In the genomic region with DNA sequence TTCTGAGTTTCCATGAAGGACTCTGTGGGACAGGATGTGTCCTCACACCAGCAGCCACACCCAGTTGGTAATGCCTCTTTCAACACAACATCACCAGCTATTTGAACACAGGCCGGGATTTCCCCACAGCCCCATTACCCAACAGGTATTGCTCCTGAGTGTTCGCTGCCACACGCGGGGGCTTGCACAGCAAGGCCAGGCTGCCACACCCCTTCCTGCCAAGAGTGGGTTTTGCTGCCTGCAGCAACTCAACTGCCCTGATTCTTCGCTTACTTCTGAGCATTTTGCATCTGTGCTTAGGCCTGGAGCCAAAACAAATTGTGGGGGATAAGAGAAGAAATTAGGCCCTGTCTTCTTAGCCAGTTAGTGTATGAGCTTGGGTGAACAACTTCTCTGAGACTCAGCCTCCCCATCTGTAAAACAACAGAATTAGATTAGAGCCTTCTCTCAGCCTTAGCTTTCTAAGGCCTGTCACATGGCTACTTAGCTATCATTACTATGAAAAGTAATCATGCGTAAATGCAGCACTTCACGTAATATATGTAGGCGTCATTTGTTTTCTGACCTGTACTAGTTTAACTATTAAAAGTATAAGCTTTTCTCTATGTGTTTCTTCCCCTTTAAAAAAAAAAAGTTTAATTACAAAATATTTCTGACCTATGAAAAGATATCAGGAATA, we compare ENCODE assay signal across 1 cellular context.
TF ChIP-seq lines count a peak whose summit lies in the region.

No MANE protein-coding gene starts in this region.

TF ChIP-seq in GM12878, 131 proteins besides CTCF, POLR2A, EP300 and RAD21:
- TF ChIP-seq, protein P1, sequence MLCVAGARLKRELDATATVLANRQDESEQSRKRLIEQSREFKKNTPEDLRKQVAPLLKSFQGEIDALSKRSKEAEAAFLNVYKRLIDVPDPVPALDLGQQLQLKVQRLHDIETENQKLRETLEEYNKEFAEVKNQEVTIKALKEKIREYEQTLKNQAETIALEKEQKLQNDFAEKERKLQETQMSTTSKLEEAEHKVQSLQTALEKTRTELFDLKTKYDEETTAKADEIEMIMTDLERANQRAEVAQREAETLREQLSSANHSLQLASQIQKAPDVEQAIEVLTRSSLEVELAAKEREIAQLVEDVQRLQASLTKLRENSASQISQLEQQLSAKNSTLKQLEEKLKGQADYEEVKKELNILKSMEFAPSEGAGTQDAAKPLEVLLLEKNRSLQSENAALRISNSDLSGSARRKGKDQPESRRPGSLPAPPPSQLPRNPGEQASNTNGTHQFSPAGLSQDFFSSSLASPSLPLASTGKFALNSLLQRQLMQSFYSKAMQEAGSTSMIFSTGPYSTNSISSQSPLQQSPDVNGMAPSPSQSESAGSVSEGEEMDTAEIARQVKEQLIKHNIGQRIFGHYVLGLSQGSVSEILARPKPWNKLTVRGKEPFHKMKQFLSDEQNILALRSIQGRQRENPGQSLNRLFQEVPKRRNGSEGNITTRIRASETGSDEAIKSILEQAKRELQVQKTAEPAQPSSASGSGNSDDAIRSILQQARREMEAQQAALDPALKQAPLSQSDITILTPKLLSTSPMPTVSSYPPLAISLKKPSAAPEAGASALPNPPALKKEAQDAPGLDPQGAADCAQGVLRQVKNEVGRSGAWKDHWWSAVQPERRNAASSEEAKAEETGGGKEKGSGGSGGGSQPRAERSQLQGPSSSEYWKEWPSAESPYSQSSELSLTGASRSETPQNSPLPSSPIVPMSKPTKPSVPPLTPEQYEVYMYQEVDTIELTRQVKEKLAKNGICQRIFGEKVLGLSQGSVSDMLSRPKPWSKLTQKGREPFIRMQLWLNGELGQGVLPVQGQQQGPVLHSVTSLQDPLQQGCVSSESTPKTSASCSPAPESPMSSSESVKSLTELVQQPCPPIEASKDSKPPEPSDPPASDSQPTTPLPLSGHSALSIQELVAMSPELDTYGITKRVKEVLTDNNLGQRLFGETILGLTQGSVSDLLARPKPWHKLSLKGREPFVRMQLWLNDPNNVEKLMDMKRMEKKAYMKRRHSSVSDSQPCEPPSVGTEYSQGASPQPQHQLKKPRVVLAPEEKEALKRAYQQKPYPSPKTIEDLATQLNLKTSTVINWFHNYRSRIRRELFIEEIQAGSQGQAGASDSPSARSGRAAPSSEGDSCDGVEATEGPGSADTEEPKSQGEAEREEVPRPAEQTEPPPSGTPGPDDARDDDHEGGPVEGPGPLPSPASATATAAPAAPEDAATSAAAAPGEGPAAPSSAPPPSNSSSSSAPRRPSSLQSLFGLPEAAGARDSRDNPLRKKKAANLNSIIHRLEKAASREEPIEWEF (IDR thresholded peaks at IDR 0.05; ENCODE audit: insufficient replicate concordance, low read depth, low read length): no peak
- TF ChIP-seq, protein P2, sequence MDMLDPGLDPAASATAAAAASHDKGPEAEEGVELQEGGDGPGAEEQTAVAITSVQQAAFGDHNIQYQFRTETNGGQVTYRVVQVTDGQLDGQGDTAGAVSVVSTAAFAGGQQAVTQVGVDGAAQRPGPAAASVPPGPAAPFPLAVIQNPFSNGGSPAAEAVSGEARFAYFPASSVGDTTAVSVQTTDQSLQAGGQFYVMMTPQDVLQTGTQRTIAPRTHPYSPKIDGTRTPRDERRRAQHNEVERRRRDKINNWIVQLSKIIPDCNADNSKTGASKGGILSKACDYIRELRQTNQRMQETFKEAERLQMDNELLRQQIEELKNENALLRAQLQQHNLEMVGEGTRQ (IDR thresholded peaks at IDR 0.05; ENCODE audit: borderline replicate concordance, low read depth, low read length): no peak
- TF ChIP-seq, protein P3, sequence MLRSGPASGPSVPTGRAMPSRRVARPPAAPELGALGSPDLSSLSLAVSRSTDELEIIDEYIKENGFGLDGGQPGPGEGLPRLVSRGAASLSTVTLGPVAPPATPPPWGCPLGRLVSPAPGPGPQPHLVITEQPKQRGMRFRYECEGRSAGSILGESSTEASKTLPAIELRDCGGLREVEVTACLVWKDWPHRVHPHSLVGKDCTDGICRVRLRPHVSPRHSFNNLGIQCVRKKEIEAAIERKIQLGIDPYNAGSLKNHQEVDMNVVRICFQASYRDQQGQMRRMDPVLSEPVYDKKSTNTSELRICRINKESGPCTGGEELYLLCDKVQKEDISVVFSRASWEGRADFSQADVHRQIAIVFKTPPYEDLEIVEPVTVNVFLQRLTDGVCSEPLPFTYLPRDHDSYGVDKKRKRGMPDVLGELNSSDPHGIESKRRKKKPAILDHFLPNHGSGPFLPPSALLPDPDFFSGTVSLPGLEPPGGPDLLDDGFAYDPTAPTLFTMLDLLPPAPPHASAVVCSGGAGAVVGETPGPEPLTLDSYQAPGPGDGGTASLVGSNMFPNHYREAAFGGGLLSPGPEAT (IDR thresholded peaks at IDR 0.05; ENCODE audit: low read depth): no peak
- TF ChIP-seq POU2F2 (IDR thresholded peaks at IDR 0.05; ENCODE audit: borderline replicate concordance, low read depth, low read length): no peak
- no peak for TF ChIP-seq PAX5 (IDR thresholded peaks at IDR 0.05; ENCODE audit: borderline replicate concordance, low read depth, low read length)
- no peak for TF ChIP-seq SUZ12 (IDR thresholded peaks at IDR 0.05; ENCODE audit: unreplicated experiment)
- TF ChIP-seq, protein P4, sequence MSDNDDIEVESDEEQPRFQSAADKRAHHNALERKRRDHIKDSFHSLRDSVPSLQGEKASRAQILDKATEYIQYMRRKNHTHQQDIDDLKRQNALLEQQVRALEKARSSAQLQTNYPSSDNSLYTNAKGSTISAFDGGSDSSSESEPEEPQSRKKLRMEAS (IDR thresholded peaks at IDR 0.05; ENCODE audit: low read depth, low read length): no peak
